Comparison of ENCODE assay signal across 20 cellular contexts in genomic region chr13:75419656-75420055, GRCh38.
"Had no signal": no experiment of that assay in that cellular context is flagged by ENCODE, and none has a peak within 500 bp of the region (broad histone marks: within the 10 kb centered on the region; RNA-seq: fewer than 3 reads in every experiment).

No MANE protein-coding gene starts in this region.

- H3K27ac ChIP-seq: sigmoid colon, testis, VCaP had no signal

- H3K9me3 Mint-ChIP-seq: activated naive CD8-positive, alpha-beta T cell treated with anti-CD3 and anti-CD28 coated beads, Interleukin-2, amount 10 ng/mL, durations not matched to agents 7 days and 5 days; activated T-cell treated with anti-CD3 and anti-CD28 coated beads, Interleukin-2, amount 50 U/mL, for 72 hours; T-helper 1 cell treated with Interleukin-12 subunit alpha and Interleukin-12 subunit beta and Interleukin-4 antibody, amounts not matched to agents 30 μg/mL and 1 μg/mL, for 36 hours had no signal

- H3K4me3 ChIP-seq: sigmoid colon, testis had no signal

- H3K27me3 ChIP-seq: sigmoid colon, testis had no signal

- ATAC-seq: activated T-cell treated with anti-CD3 and anti-CD28 coated beads, Interleukin-2, amount 50 U/mL, for 72 hours had no signal

- DNase-seq: activated CD4-positive, alpha-beta T cell treated with anti-CD3 and anti-CD28 coated beads for 4 hours; activated CD4-positive, alpha-beta T cell treated with anti-CD3 and anti-CD28 coated beads, Interleukin-2, amount 50 U/mL, for 4 hours; activated naive CD4-positive, alpha-beta T cell; activated naive CD8-positive, alpha-beta T cell treated with anti-CD3 and anti-CD28 coated beads, Interleukin-2, amount 10 ng/mL, durations not matched to agents 7 days and 5 days; activated T-cell treated with anti-CD3 and anti-CD28 coated beads for 4 hours; activated T-cell treated with anti-CD3 and anti-CD28 coated beads, Interleukin-2, amount 50 U/mL, for 72 hours; amniotic stem cell; central memory CD4-positive, alpha-beta T cell; kidney glomerular epithelial cell; mammary epithelial cell; sigmoid colon; stimulated activated CD4-positive, alpha-beta T cell treated with anti-CD3 and anti-CD28 coated beads, Interleukin-15, amount 100 ng/mL, for 24 hours; stimulated activated CD4-positive, alpha-beta T cell treated with anti-CD3 and anti-CD28 coated beads, Interleukin-2, amount 100 ng/mL, for 24 hours; stimulated activated naive CD4-positive, alpha-beta T cell; SW 1271; T-helper 9 cell; testis had no signal

- H3K27ac Mint-ChIP-seq: activated naive CD8-positive, alpha-beta T cell treated with anti-CD3 and anti-CD28 coated beads, Interleukin-2, amount 10 ng/mL, durations not matched to agents 7 days and 5 days; activated T-cell treated with anti-CD3 and anti-CD28 coated beads, Interleukin-2, amount 50 U/mL, for 72 hours; T-helper 1 cell treated with Interleukin-12 subunit alpha and Interleukin-12 subunit beta and Interleukin-4 antibody, amounts not matched to agents 30 μg/mL and 1 μg/mL, for 36 hours had no signal

- H3K36me3 Mint-ChIP-seq: activated naive CD8-positive, alpha-beta T cell treated with anti-CD3 and anti-CD28 coated beads, Interleukin-2, amount 10 ng/mL, durations not matched to agents 7 days and 5 days had no signal

- H3K4me1 Mint-ChIP-seq: activated naive CD8-positive, alpha-beta T cell treated with anti-CD3 and anti-CD28 coated beads, Interleukin-2, amount 10 ng/mL, durations not matched to agents 7 days and 5 days had no signal

- H3K4me3 Mint-ChIP-seq: activated naive CD8-positive, alpha-beta T cell treated with anti-CD3 and anti-CD28 coated beads, Interleukin-2, amount 10 ng/mL, durations not matched to agents 7 days and 5 days; activated T-cell treated with anti-CD3 and anti-CD28 coated beads, Interleukin-2, amount 50 U/mL, for 72 hours; nephron; T-helper 1 cell treated with Interleukin-12 subunit alpha and Interleukin-12 subunit beta and Interleukin-4 antibody, amounts not matched to agents 30 μg/mL and 1 μg/mL, for 36 hours had no signal

- H3K36me3 ChIP-seq: sigmoid colon had no signal

- H3K4me1 ChIP-seq: testis had no signal

- H3K9me3 ChIP-seq: sigmoid colon, testis had no signal
